11 cellular contexts compared by ENCODE assay signal in the genomic region with DNA sequence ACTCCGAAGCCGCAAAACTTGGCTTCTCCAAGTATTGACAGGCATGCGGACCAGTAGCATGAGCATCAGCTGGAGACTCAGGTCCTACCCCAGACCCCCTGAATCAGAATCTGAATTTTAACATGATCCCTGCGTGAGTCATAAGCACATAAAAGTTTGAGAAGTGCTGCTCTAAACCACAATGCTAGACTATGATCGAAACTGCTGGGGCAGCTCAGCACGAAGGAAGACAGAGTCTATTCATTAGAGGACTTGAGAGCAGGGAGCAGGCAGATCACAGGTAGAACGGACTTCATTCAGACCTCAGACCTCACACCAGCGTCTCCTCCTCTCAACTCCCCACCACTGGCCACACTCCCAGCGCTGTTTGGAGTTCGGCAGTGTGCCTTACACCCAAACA. TPM values are rescaled to one million over a fixed set of nuclear protein-coding genes. Genes with fewer than 3 reads are reported as not detected.
DNase-seq lines count a peak whose midpoint lies in the region; ATAC-seq and TF ChIP-seq lines count a peak whose summit lies in the region.
"Had no signal": no experiment of that assay in that cellular context is flagged by ENCODE, and none has a peak within 500 bp of the region (broad histone marks: within the 10 kb centered on the region; RNA-seq: fewer than 3 reads in every experiment).

No MANE protein-coding gene starts in this region.

- no peak overlapping the region for H3K27ac ChIP-seq in adrenal gland
- H3K27ac ChIP-seq: colonic mucosa had no signal

- H3K36me3 ChIP-seq in adrenal gland (replicated peaks in 1 of 2) = peaks cover 0 to 34% of the 10 kb centered on the region in 2 donors
- H3K36me3 ChIP-seq: colonic mucosa had no signal

- peak overlapping the region; percentile 89 for H3K27ac Mint-ChIP-seq in activated CD4-positive, alpha-beta T cell treated with anti-CD3 and anti-CD28 coated beads, Interleukin-2, amount 10 ng/mL, durations not matched to agents 7 days and 5 days

- CTCF ChIA-PET in activated CD4-positive, alpha-beta T cell treated with anti-CD3 and anti-CD28 coated beads, Interleukin-2, amount 10 ng/mL, durations not matched to agents 7 days and 5 days (lab: Charles Lee) = interaction anchor here (0.6 to 4.3 kb wide), 6 partner anchors 8 to 151 kb away, joined by 3 to 16 read pairs (median 4); no protein-coding TSS in a partner anchor

- no peaks in the 10 kb centered on the region for H3K27me3 ChIP-seq in adrenal gland
- H3K27me3 ChIP-seq: colonic mucosa had no signal

- H3K9me3 Mint-ChIP-seq in activated CD4-positive, alpha-beta T cell treated with anti-CD3 and anti-CD28 coated beads, Interleukin-2, amount 10 ng/mL, durations not matched to agents 7 days and 5 days = no peaks in the 10 kb centered on the region

- POLR2A ChIA-PET in activated CD4-positive, alpha-beta T cell treated with anti-CD3 and anti-CD28 coated beads, Interleukin-2, amount 10 ng/mL, durations not matched to agents 7 days and 5 days (lab: Charles Lee) = no interaction called here

- no peaks in the 10 kb centered on the region for H3K4me1 ChIP-seq in adrenal gland (replicated peaks in 1 of 2)

- no peaks in the 10 kb centered on the region for H3K9me3 ChIP-seq in adrenal gland (replicated peaks in 1 of 3)
- H3K9me3 ChIP-seq: colonic mucosa had no signal

- peaks cover 59% of the 10 kb centered on the region for H3K36me3 Mint-ChIP-seq in activated CD4-positive, alpha-beta T cell treated with anti-CD3 and anti-CD28 coated beads, Interleukin-2, amount 10 ng/mL, durations not matched to agents 7 days and 5 days (ENCODE audit: low read depth)

- no peak for TF ChIP-seq CTCF in adrenal gland (IDR thresholded peaks at IDR 0.05)

- TF ChIP-seq POLR2A in adrenal gland (IDR thresholded peaks at IDR 0.05) = no peak

- peak; percentile 55 for DNase-seq in ACHN
- peak; percentile 51 for DNase-seq in activated CD4-positive, alpha-beta T cell treated with anti-CD3 and anti-CD28 coated beads, Interleukin-2, amount 10 ng/mL, durations not matched to agents 7 days and 5 days
- peak; percentile 80 for DNase-seq in fibroblast of peridontal ligament (ENCODE audit: extremely low read depth)
- no peak for DNase-seq in NCI-H1436 treated with DMSO at 0.1 percent for 48 hours (lab: John Stamatoyannopoulos, UW)
- DNase-seq in mucosa of gallbladder (ENCODE audit: low spot score) = no peak
- DNase-seq in adrenal gland = no peak
- DNase-seq in DMS53 treated with DMSO at 0.1 percent for 48 hours (lab: John Stamatoyannopoulos, UW; ENCODE audit: unreplicated experiment) = no peak
- DNase-seq: colonic mucosa, KG1, left cardiac atrium had no signal

- intact Hi-C loops in adrenal gland (cut with DNase I) = no loop called here

- peak overlapping the region; percentile 61 for H3K4me3 Mint-ChIP-seq in activated CD4-positive, alpha-beta T cell treated with anti-CD3 and anti-CD28 coated beads, Interleukin-2, amount 10 ng/mL, durations not matched to agents 7 days and 5 days

- ATAC-seq in GM21576 (IDR thresholded peaks at IDR 0.05; ENCODE audit: unreplicated experiment) = peak; percentile 49

- peaks cover 78% of the 10 kb centered on the region for H3K4me1 Mint-ChIP-seq in activated CD4-positive, alpha-beta T cell treated with anti-CD3 and anti-CD28 coated beads, Interleukin-2, amount 10 ng/mL, durations not matched to agents 7 days and 5 days

- 82 to 93% (median 90%) methylated on average over 7 to 10 of the region's 10 CpGs for WGBS in adrenal gland, 4 donors

- in situ Hi-C loops in ACHN (cut with HindIII; ENCODE audit: low pct_ligation_motif_present, low pct_unique_long_range_greater_than_20kb, low sequenced_read_pairs) = no loop called here

- no peaks in the 10 kb centered on the region for H3K27me3 Mint-ChIP-seq in activated CD4-positive, alpha-beta T cell treated with anti-CD3 and anti-CD28 coated beads, Interleukin-2, amount 10 ng/mL, durations not matched to agents 7 days and 5 days

- no peak overlapping the region for H3K4me3 ChIP-seq in adrenal gland
- H3K4me3 ChIP-seq: colonic mucosa had no signal

RNA-seq across cellular contexts. Expression of a gene that starts 16.9 kb away (rescaled TPM):
- total RNA-seq in activated CD4-positive, alpha-beta T cell treated with anti-CD3 and anti-CD28 coated beads, Interleukin-2, amount 10 ng/mL, durations not matched to agents 7 days and 5 days = 10 to 100 TPM; 54.4 to 55.8 TPM
- total RNA-seq in mucosa of gallbladder = 43.7 TPM
- 10 to 100 TPM; 12.7 to 27.3 (median 21.3) TPM for total RNA-seq in adrenal gland
- 10 to 100 TPM; 16.3 to 19.7 (median 19.7) TPM for polyA plus RNA-seq in adrenal gland

RNA-seq across cellular contexts. Expression of a gene that starts 46.0 kb away (rescaled TPM):
- 10 to 100 TPM; 53.0 to 61.8 TPM for total RNA-seq in activated CD4-positive, alpha-beta T cell treated with anti-CD3 and anti-CD28 coated beads, Interleukin-2, amount 10 ng/mL, durations not matched to agents 7 days and 5 days
- total RNA-seq in mucosa of gallbladder (41.9 TPM), adrenal gland (10 to 100 TPM; 31.9 to 67.0 (median 41.6) TPM)
- 10 to 100 TPM; 14.5 to 23.0 (median 21.9) TPM for polyA plus RNA-seq in adrenal gland

RNA-seq across cellular contexts. Expression of a gene that starts 53.5 kb away (rescaled TPM):
- total RNA-seq in activated CD4-positive, alpha-beta T cell treated with anti-CD3 and anti-CD28 coated beads, Interleukin-2, amount 10 ng/mL, durations not matched to agents 7 days and 5 days = under 1 TPM; 0.89 to 0.96 TPM
- 15.5 TPM for total RNA-seq in mucosa of gallbladder
- 10 to 100 TPM in 2 of 8 donors, 1 to 10 TPM in 6; 2.2 to 10.6 (median 7.5) TPM for total RNA-seq in adrenal gland
- polyA plus RNA-seq in adrenal gland = 10 to 100 TPM in 1 of 3 donors, 1 to 10 TPM in 2; 2.6 to 19.4 (median 3.7) TPM

Comparison
In these comparisons a context has a peak if more than half of its experiments do, and no peak if none do; other contexts are left out.
1. DNase-seq: peak in ACHN (single experiment), activated CD4-positive, alpha-beta T cell treated with anti-CD3 and anti-CD28 coated beads, Interleukin-2, amount 10 ng/mL, durations not matched to agents 7 days and 5 days (single experiment) and fibroblast of peridontal ligament (single experiment); none in NCI-H1436 treated with DMSO at 0.1 percent for 48 hours (single experiment), mucosa of gallbladder (single experiment), adrenal gland (0 of 7) and DMS53 treated with DMSO at 0.1 percent for 48 hours (single experiment).